ENCODE assay signal across 8 cellular contexts in genomic region chr11:114080219-114080618, GRCh38. TPM values are rescaled to one million over a fixed set of nuclear protein-coding genes. Genes with fewer than 3 reads are reported as not detected.
DNase-seq lines count a peak whose midpoint lies in the region; ATAC-seq, FAIRE-seq and TF ChIP-seq lines count a peak whose summit lies in the region.

No MANE protein-coding gene starts in this region.

- H3K27me3 ChIP-seq in bronchial epithelial cell (ENCODE audit: control insufficient read depth, insufficient read depth, low read length): peaks cover 7% of the 10 kb centered on the region

- TF ChIP-seq CTCF in bronchial epithelial cell (IDR thresholded peaks at IDR 0.05; ENCODE audit: insufficient read depth, low read length, severe bottlenecking): no peak

- ATAC-seq in HG02798 (IDR thresholded peaks at IDR 0.05; ENCODE audit: poor library complexity, unreplicated experiment): no peak
- ATAC-seq in HG02588 (IDR thresholded peaks at IDR 0.05; ENCODE audit: unreplicated experiment): no peak

- peak; percentile 15 for DNase-seq in A172 (ENCODE audit: low spot score)
- DNase-seq in NCI-H2029 (lab: John Stamatoyannopoulos, UW): peak; percentile 68
- DNase-seq in bronchial epithelial cell (ENCODE audit: low read depth): peak; percentile 68
- DNase-seq in mesenteric fat pad (ENCODE audit: low spot score): peak; percentile 33
- DNase-seq in NCI-H1105 (lab: John Stamatoyannopoulos, UW): no peak
- no peak for DNase-seq in GF-D8 (lab: John Stamatoyannopoulos, UW)

- no peak for FAIRE-seq in bronchial epithelial cell (lab: Jason Lieb, UNC)

- H3K36me3 ChIP-seq in bronchial epithelial cell (ENCODE audit: control insufficient read depth, insufficient read depth, low read length): peaks cover 2% of the 10 kb centered on the region

- H3K4me3 ChIP-seq in bronchial epithelial cell (ENCODE audit: low read depth, low read length): no peak overlapping the region

RNA-seq across cellular contexts. Expression of gene ZBTB16, which starts 20.7 kb away (rescaled TPM):
- not detected in 2 replicates for total RNA-seq in A172 (2014; rRNA removed; shearing (Covaris generic))
- 3.1 and 3.2 TPM in 2 replicates for total RNA-seq in bronchial epithelial cell
- 196 TPM for total RNA-seq in mesenteric fat pad

Comparison
In these comparisons a context has a peak if more than half of its experiments do, and no peak if none do; other contexts are left out.
1. DNase-seq: peak in A172 (single experiment), NCI-H2029 (single experiment), bronchial epithelial cell (single experiment) and mesenteric fat pad (single experiment); none in NCI-H1105 (single experiment) and GF-D8 (single experiment).
2. RNA of gene ZBTB16, which starts 20.7 kb away (total RNA-seq): 196 TPM in mesenteric fat pad (single experiment); 3.1 to 3.2 TPM in bronchial epithelial cell and not detected in A172; every median in the first group is over 10 times any median in the second.